Comparison of ENCODE assay signal across 13 cellular contexts in the genomic region with DNA sequence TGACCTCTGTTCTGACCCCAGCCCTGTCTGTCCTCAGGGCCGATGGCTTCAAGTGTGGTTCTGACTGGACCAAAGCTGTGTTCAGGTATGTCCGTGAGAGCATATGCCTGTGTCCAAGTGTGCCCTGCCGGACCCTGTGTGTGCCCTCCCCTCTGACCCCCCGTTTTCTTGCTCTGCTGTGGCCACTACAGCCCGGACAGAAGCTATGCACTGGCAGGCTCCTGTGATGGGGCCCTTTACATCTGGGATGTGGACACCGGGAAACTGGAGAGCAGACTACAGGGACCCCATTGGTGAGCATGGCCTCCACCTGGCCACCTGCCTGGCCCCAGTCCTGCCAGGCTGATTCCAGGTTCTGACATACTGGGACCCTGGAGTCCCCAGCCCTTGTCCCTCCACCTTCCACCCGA. TPM values are rescaled to one million over a fixed set of nuclear protein-coding genes. Genes with fewer than 3 reads are reported as not detected.
DNase-seq lines count a peak whose midpoint lies in the region; ATAC-seq and TF ChIP-seq lines count a peak whose summit lies in the region.
"Had no signal": no experiment of that assay in that cellular context is flagged by ENCODE, and none has a peak within 500 bp of the region (broad histone marks: within the 10 kb centered on the region; RNA-seq: fewer than 3 reads in every experiment).

No MANE protein-coding gene starts in this region.

- H3K27me3 ChIP-seq in gastrocnemius medialis, result no peaks in the 10 kb centered on the region
- H3K27me3 ChIP-seq: heart right ventricle had no signal

- H3K4me1 ChIP-seq in gastrocnemius medialis, result peaks cover 22 to 26% of the 10 kb centered on the region in 2 donors

- peak; percentile 29 for TF ChIP-seq POLR2A in GM15510 (IDR thresholded peaks at IDR 0.05; ENCODE audit: borderline replicate concordance, extremely low read depth, insufficient read length)
- no peak for TF ChIP-seq POLR2A in gastrocnemius medialis (IDR thresholded peaks at IDR 0.05)

- no peak overlapping the region for H3K4me3 ChIP-seq in coronary artery
- H3K4me3 ChIP-seq in gastrocnemius medialis, result no peak overlapping the region
- H3K4me3 ChIP-seq: heart right ventricle had no signal

- H3K9me3 ChIP-seq in gastrocnemius medialis, result no peaks in the 10 kb centered on the region
- H3K9me3 ChIP-seq: heart right ventricle had no signal

- H3K27ac ChIP-seq in coronary artery, result peak overlapping the region; percentile 12 to 35
- H3K27ac ChIP-seq in gastrocnemius medialis, result peak overlapping the region in 3 of 4 donors; percentile 36 to 61 (median 58)

- TF ChIP-seq CTCF in coronary artery (IDR thresholded peaks at IDR 0.05) (no peak), gastrocnemius medialis (IDR thresholded peaks at IDR 0.05 in 4 of 5, conservative IDR thresholded peaks at IDR 0.05 in 1 of 5) (no peak)

- no peaks in the 10 kb centered on the region for H3K36me3 ChIP-seq in gastrocnemius medialis

- peak; percentile 95 for DNase-seq in NCI-H1694 treated with DMSO at 0.1 percent for 48 hours (lab: John Stamatoyannopoulos, UW)
- DNase-seq in NCI-H1694 (lab: John Stamatoyannopoulos, UW), result no peak
- DNase-seq in coronary artery (ENCODE audit: low spot score), result no peak
- no peak for DNase-seq in gastrocnemius medialis
- DNase-seq in NCI-H2081 (lab: John Stamatoyannopoulos, UW), result no peak
- no peak for DNase-seq in DMS79 treated with DMSO at 0.1 percent for 48 hours (lab: John Stamatoyannopoulos, UW)
- no peak for DNase-seq in hepatic stellate cell (ENCODE audit: low spot score)
- DNase-seq: activated CD4-positive, alpha-beta memory T cell treated with anti-CD3 and anti-CD28 coated beads for 36 hours; heart right ventricle; NCI-H1417 treated with DMSO at 0.1 percent for 48 hours; NCI-H69; stimulated activated CD4-positive, alpha-beta T cell treated with anti-CD3 and anti-CD28 coated beads, Interleukin-4, amount 100 ng/mL, for 24 hours had no signal

- no peak for ATAC-seq in gastrocnemius medialis
- ATAC-seq: heart right ventricle had no signal

- in situ Hi-C loops in gastrocnemius medialis (cut with MboI; ENCODE audit: low sequenced_read_pairs in 4 of 4), result loop anchor here (5.0 to 25.0 kb wide), 2 partner anchors 349 to 459 kb away; no protein-coding TSS in a partner anchor

- intact Hi-C loops in gastrocnemius medialis (cut with DNase I; ENCODE audit: low total_unique reads), result loop anchor here (10.0 kb wide), 1 partner anchor 394 kb away; a partner anchor contains a TSS

RNA-seq across cellular contexts. Expression of a gene that starts 14.5 kb away (rescaled TPM):
- 1 to 10 TPM; 3.1 to 8.1 (median 4.3) TPM for total RNA-seq in gastrocnemius medialis

RNA-seq across cellular contexts. Expression of a gene that starts 34.9 kb away (rescaled TPM):
- total RNA-seq in gastrocnemius medialis, result 100 to 1,000 TPM in 1 of 4 donors, 10 to 100 TPM in 3; 39.1 to 103 (median 71.1) TPM
